In the genomic region with DNA sequence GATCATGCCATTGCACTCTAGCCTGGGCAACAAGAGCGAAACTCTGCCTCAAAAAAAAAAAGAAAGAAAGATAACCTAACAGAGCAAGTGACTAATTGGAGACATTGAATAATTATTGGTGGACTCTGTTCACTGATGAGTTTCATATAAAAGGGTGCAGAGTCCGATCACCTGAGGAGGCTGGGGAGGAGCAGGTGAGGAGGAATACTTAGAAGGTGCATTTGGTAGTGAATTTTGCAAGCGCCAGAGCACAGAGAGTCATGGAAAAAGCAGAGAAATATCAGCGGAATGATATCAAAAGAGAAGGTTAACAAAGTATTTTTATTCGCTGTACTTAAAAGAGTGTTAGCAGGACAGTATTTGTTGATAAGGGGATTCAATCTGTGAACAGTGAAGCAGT, we compare ENCODE assay signal across 17 cellular contexts. TPM values are rescaled to one million over a fixed set of nuclear protein-coding genes. Genes with fewer than 3 reads are reported as not detected.
DNase-seq lines count a peak whose midpoint lies in the region; ATAC-seq, FAIRE-seq and TF ChIP-seq lines count a peak whose summit lies in the region.
"Had no signal": no experiment of that assay in that cellular context is flagged by ENCODE, and none has a peak within 500 bp of the region (broad histone marks: within the 10 kb centered on the region; RNA-seq: fewer than 3 reads in every experiment).

No MANE protein-coding gene starts in this region.

- H3K4me3 Mint-ChIP-seq in Calu3 (ENCODE audit: low read depth, unreplicated experiment) (no peak overlapping the region), WTC11 (no peak overlapping the region), mesothelial cell of epicardium (no peak overlapping the region)
- H3K4me3 Mint-ChIP-seq: B cell; CD8-positive, alpha-beta T cell had no signal

- H3K4me1 Mint-ChIP-seq in Calu3 (ENCODE audit: low read depth, unreplicated experiment) (peaks cover 50% of the 10 kb centered on the region), WTC11 (peaks cover 54% of the 10 kb centered on the region), mesothelial cell of epicardium (peaks cover 13% of the 10 kb centered on the region)

- H3K27ac Mint-ChIP-seq in Calu3 (ENCODE audit: unreplicated experiment) (peak overlapping the region; percentile 8), WTC11 (peak overlapping the region; percentile 54; the same call in 1 of the 2 replicates), mesothelial cell of epicardium (peak overlapping the region; percentile 26)
- H3K27ac Mint-ChIP-seq: B cell; CD8-positive, alpha-beta T cell had no signal

- H3K4me3 ChIP-seq in small intestine (ENCODE audit: low read depth in 1 of 2, low read length in 2 of 2) = peak overlapping the region in 1 of 2 donors; percentile 53

- no peaks in the 10 kb centered on the region for H3K27me3 Mint-ChIP-seq in Calu3 (ENCODE audit: unreplicated experiment)
- H3K27me3 Mint-ChIP-seq in WTC11 (ENCODE audit: low read depth) = no peaks in the 10 kb centered on the region
- H3K27me3 Mint-ChIP-seq in mesothelial cell of epicardium (ENCODE audit: low read depth) = no peaks in the 10 kb centered on the region
- H3K27me3 Mint-ChIP-seq: B cell, IgD-negative memory B cell had no signal

- peak overlapping the region in 1 of 2 donors; percentile 83 for H3K27ac ChIP-seq in small intestine (ENCODE audit: low read depth in 1 of 2, low read length in 1 of 2)

- no peak for FAIRE-seq in small intestine (lab: Jason Lieb, UNC)
- FAIRE-seq: GM19239, H1 had no signal

- peaks cover 2 to 12% of the 10 kb centered on the region in 2 donors for H3K4me1 ChIP-seq in small intestine (ENCODE audit: control insufficient read depth in 2 of 2, insufficient read depth in 1 of 2, low read depth in 1 of 2, low read length in 1 of 2)

- ATAC-seq in WTC11 = no peak
- ATAC-seq: CD8-positive, alpha-beta T cell had no signal

- BruUV-seq in Calu3 (replicated peaks; lab: Mats Ljungman, UMichigan) = no TSS peak

- no peaks in the 10 kb centered on the region for H3K27me3 ChIP-seq in small intestine (ENCODE audit: control insufficient read depth in 2 of 2, insufficient read depth in 2 of 2, low read length in 2 of 2)

- DNase-seq in Calu3 (no peak), WTC11 (ENCODE audit: low spot score) (no peak), mesothelial cell of epicardium (ENCODE audit: low spot score in 2 of 2, unreplicated experiment in 2 of 2) (no peak), small intestine (peak; percentile 95), CD1c-positive myeloid dendritic cell (ENCODE audit: extremely low spot score) (no peak), NCI-H69 (lab: John Stamatoyannopoulos, UW) (no peak)
- DNase-seq in NK-92 treated with Interleukin-12 subunit alpha and Interleukin-12 subunit beta, amount 100 ng/mL, for 24 hours (lab: John Stamatoyannopoulos, UW) = no peak
- DNase-seq: C1 segment of cervical spinal cord; CD8-positive, alpha-beta T cell; COR-L47; DMS53; GF-D8; HCEC 1CT had no signal

- no peaks in the 10 kb centered on the region for H3K9me3 ChIP-seq in small intestine (ENCODE audit: control insufficient read depth, low read depth)

- TF ChIP-seq CTCF in Calu3 (IDR thresholded peaks at IDR 0.05; ENCODE audit: unreplicated experiment) = no peak
- no peak for TF ChIP-seq CTCF in WTC11 (IDR thresholded peaks at IDR 0.05)
- no peak for TF ChIP-seq CTCF in mesothelial cell of epicardium (IDR thresholded peaks at IDR 0.05; ENCODE audit: unreplicated experiment)

- H3K36me3 Mint-ChIP-seq in Calu3 (ENCODE audit: insufficient read depth, unreplicated experiment) (peaks cover 14% of the 10 kb centered on the region), WTC11 (peaks cover 12% of the 10 kb centered on the region), mesothelial cell of epicardium (peaks cover 14% of the 10 kb centered on the region)

- CTCF ChIA-PET in Calu3 (lab: Charles Lee) (no interaction called here), WTC11 (lab: Charles Lee) (no interaction called here)

- H3K36me3 ChIP-seq in small intestine (ENCODE audit: control insufficient read depth in 2 of 2, insufficient read depth in 2 of 2, low read length in 2 of 2) = no peaks in the 10 kb centered on the region

- intact Hi-C loops in Calu3 (cut with micrococcal nuclease; ENCODE audit: unreplicated experiment) = no loop called here

- 19 to 70% (median 44%) methylated on average over 5 of the region's 5 CpGs for WGBS in small intestine, 3 donors

- H3K9me3 Mint-ChIP-seq in Calu3 (ENCODE audit: low read depth, unreplicated experiment) (no peaks in the 10 kb centered on the region), WTC11 (peaks cover 9% of the 10 kb centered on the region), mesothelial cell of epicardium (peaks cover 12% of the 10 kb centered on the region)
- H3K9me3 Mint-ChIP-seq: CD8-positive, alpha-beta T cell; IgD-negative memory B cell had no signal

- POLR2A ChIA-PET in WTC11 (lab: Charles Lee) = no interaction called here

TF ChIP-seq in WTC11, 78 proteins besides CTCF, POLR2A, EP300 and RAD21:
- TF ChIP-seq, protein P1, sequence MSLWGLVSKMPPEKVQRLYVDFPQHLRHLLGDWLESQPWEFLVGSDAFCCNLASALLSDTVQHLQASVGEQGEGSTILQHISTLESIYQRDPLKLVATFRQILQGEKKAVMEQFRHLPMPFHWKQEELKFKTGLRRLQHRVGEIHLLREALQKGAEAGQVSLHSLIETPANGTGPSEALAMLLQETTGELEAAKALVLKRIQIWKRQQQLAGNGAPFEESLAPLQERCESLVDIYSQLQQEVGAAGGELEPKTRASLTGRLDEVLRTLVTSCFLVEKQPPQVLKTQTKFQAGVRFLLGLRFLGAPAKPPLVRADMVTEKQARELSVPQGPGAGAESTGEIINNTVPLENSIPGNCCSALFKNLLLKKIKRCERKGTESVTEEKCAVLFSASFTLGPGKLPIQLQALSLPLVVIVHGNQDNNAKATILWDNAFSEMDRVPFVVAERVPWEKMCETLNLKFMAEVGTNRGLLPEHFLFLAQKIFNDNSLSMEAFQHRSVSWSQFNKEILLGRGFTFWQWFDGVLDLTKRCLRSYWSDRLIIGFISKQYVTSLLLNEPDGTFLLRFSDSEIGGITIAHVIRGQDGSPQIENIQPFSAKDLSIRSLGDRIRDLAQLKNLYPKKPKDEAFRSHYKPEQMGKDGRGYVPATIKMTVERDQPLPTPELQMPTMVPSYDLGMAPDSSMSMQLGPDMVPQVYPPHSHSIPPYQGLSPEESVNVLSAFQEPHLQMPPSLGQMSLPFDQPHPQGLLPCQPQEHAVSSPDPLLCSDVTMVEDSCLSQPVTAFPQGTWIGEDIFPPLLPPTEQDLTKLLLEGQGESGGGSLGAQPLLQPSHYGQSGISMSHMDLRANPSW (CRISPR knock-in tag; conservative IDR thresholded peaks at IDR 0.05; ENCODE audit: low read depth) = no peak
- no peak for TF ChIP-seq ZNF317 (CRISPR knock-in tag; IDR thresholded peaks at IDR 0.05; ENCODE audit: borderline replicate concordance, low read depth)
- no peak for TF ChIP-seq NR3C1 (CRISPR knock-in tag; conservative IDR thresholded peaks at IDR 0.05; ENCODE audit: low read depth)
- no peak for TF ChIP-seq ZNF423 (CRISPR knock-in tag; IDR thresholded peaks at IDR 0.05)
- TF ChIP-seq, protein P2, sequence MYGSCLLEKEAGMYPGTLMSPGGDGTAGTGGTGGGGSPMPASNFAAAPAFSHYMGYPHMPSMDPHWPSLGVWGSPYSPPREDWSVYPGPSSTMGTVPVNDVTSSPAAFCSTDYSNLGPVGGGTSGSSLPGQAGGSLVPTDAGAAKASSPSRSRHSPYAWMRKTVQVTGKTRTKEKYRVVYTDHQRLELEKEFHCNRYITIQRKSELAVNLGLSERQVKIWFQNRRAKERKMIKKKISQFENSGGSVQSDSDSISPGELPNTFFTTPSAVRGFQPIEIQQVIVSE (CRISPR knock-in tag; IDR thresholded peaks at IDR 0.05; ENCODE audit: borderline replicate concordance) = no peak
- TF ChIP-seq, protein P3, sequence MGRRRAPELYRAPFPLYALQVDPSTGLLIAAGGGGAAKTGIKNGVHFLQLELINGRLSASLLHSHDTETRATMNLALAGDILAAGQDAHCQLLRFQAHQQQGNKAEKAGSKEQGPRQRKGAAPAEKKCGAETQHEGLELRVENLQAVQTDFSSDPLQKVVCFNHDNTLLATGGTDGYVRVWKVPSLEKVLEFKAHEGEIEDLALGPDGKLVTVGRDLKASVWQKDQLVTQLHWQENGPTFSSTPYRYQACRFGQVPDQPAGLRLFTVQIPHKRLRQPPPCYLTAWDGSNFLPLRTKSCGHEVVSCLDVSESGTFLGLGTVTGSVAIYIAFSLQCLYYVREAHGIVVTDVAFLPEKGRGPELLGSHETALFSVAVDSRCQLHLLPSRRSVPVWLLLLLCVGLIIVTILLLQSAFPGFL (CRISPR knock-in tag; IDR thresholded peaks at IDR 0.05; ENCODE audit: borderline replicate concordance) = no peak
- TF ChIP-seq, protein P4, sequence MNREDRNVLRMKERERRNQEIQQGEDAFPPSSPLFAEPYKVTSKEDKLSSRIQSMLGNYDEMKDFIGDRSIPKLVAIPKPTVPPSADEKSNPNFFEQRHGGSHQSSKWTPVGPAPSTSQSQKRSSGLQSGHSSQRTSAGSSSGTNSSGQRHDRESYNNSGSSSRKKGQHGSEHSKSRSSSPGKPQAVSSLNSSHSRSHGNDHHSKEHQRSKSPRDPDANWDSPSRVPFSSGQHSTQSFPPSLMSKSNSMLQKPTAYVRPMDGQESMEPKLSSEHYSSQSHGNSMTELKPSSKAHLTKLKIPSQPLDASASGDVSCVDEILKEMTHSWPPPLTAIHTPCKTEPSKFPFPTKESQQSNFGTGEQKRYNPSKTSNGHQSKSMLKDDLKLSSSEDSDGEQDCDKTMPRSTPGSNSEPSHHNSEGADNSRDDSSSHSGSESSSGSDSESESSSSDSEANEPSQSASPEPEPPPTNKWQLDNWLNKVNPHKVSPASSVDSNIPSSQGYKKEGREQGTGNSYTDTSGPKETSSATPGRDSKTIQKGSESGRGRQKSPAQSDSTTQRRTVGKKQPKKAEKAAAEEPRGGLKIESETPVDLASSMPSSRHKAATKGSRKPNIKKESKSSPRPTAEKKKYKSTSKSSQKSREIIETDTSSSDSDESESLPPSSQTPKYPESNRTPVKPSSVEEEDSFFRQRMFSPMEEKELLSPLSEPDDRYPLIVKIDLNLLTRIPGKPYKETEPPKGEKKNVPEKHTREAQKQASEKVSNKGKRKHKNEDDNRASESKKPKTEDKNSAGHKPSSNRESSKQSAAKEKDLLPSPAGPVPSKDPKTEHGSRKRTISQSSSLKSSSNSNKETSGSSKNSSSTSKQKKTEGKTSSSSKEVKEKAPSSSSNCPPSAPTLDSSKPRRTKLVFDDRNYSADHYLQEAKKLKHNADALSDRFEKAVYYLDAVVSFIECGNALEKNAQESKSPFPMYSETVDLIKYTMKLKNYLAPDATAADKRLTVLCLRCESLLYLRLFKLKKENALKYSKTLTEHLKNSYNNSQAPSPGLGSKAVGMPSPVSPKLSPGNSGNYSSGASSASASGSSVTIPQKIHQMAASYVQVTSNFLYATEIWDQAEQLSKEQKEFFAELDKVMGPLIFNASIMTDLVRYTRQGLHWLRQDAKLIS (CRISPR knock-in tag; IDR thresholded peaks at IDR 0.05; ENCODE audit: borderline replicate concordance) = no peak
- TF ChIP-seq ZNF121 (CRISPR knock-in tag; IDR thresholded peaks at IDR 0.05) = no peak

RNA-seq across cellular contexts. Expression of gene CD2AP, which starts 44.4 kb away (rescaled TPM):
- total RNA-seq in Calu3 (2022) (105 and 121 TPM in 2 replicates), WTC11 (2021) (62.3 to 77.0 TPM (median 62.3 TPM) in 3 replicates), mesothelial cell of epicardium (32.2 to 34.9 TPM (median 34.4 TPM) in 3 replicates)
- polyA plus RNA-seq in small intestine = 10 to 100 TPM; 24.4 to 68.7 (median 59.4) TPM
